ENCODE assay signal across 11 cellular contexts in genomic region chr9:124306098-124306735, GRCh38. TPM values are rescaled to one million over a fixed set of nuclear protein-coding genes. Genes with fewer than 3 reads are reported as not detected.
DNase-seq lines count a peak whose midpoint lies in the region; ATAC-seq and TF ChIP-seq lines count a peak whose summit lies in the region.
"Had no signal": no experiment of that assay in that cellular context is flagged by ENCODE, and none has a peak within 500 bp of the region (broad histone marks: within the 10 kb centered on the region; RNA-seq: fewer than 3 reads in every experiment).

No MANE protein-coding gene starts in this region.

- no peaks in the 10 kb centered on the region for H3K27me3 Mint-ChIP-seq in CD8-positive, alpha-beta memory T cell
- no peaks in the 10 kb centered on the region for H3K27me3 Mint-ChIP-seq in neural crest cell (ENCODE audit: low read depth)

- no peaks in the 10 kb centered on the region for H3K4me1 ChIP-seq in CD8-positive, alpha-beta memory T cell (ENCODE audit: insufficient read depth, low read length)
- H3K4me1 ChIP-seq: left ventricle myocardium inferior had no signal

- POLR2A ChIA-PET in CD8-positive, alpha-beta memory T cell (lab: Charles Lee), result no interaction called here

- no peak for TF ChIP-seq CTCF in NB4 (IDR thresholded peaks at IDR 0.05; ENCODE audit: low read depth, low read length)
- no peak for TF ChIP-seq CTCF in choroid plexus epithelial cell (conservative IDR thresholded peaks at IDR 0.05; ENCODE audit: low read depth, low read length)
- no peak for TF ChIP-seq CTCF in neural crest cell (conservative IDR thresholded peaks at IDR 0.05)

- no peak overlapping the region for H3K27ac ChIP-seq in CD8-positive, alpha-beta memory T cell (ENCODE audit: low read depth, low read length)
- H3K27ac ChIP-seq: cardiac muscle cell, left ventricle myocardium inferior had no signal

- no peak for DNase-seq in CD8-positive, alpha-beta memory T cell
- DNase-seq in NB4 (ENCODE audit: low read depth) (peak; percentile 74), choroid plexus epithelial cell (ENCODE audit: low read depth) (peak; percentile 92), neural crest cell (ENCODE audit: low read depth, low spot score) (no peak), NCI-H82 treated with DMSO at 0.1 percent for 48 hours (lab: John Stamatoyannopoulos, UW; ENCODE audit: unreplicated experiment) (no peak), ureter (ENCODE audit: low spot score) (no peak), D341Med (ENCODE audit: low spot score) (no peak)
- DNase-seq: left ventricle myocardium inferior, NCI-H1105 had no signal

- ATAC-seq in GM21576 (IDR thresholded peaks at IDR 0.05; ENCODE audit: unreplicated experiment), result no peak

- no peaks in the 10 kb centered on the region for H3K9me3 Mint-ChIP-seq in CD8-positive, alpha-beta memory T cell
- H3K9me3 Mint-ChIP-seq in neural crest cell, result no peaks in the 10 kb centered on the region

- H3K4me3 ChIP-seq in CD8-positive, alpha-beta memory T cell (ENCODE audit: low read length), result no peak overlapping the region
- H3K4me3 ChIP-seq in NB4 (ENCODE audit: low read depth, low read length), result no peak overlapping the region
- no peak overlapping the region for H3K4me3 ChIP-seq in choroid plexus epithelial cell (ENCODE audit: low read depth, low read length)
- H3K4me3 ChIP-seq: cardiac muscle cell, left ventricle myocardium inferior had no signal

- no peaks in the 10 kb centered on the region for H3K36me3 ChIP-seq in CD8-positive, alpha-beta memory T cell (ENCODE audit: insufficient read depth, low read length)
- H3K36me3 ChIP-seq: cardiac muscle cell, left ventricle myocardium inferior had no signal

- peaks cover 0 to 5% (median 1%) of the 10 kb centered on the region in 3 donors for H3K4me1 Mint-ChIP-seq in CD8-positive, alpha-beta memory T cell
- peaks cover 4% of the 10 kb centered on the region for H3K4me1 Mint-ChIP-seq in neural crest cell

- TF ChIP-seq POLR2A in NB4 (IDR thresholded peaks at IDR 0.05; ENCODE audit: extremely low read depth, insufficient read length), result no peak

- CTCF ChIA-PET in CD8-positive, alpha-beta memory T cell (lab: Charles Lee), result no interaction called here

- H3K9me3 ChIP-seq in CD8-positive, alpha-beta memory T cell (ENCODE audit: low read length), result no peaks in the 10 kb centered on the region
- H3K9me3 ChIP-seq: left ventricle myocardium inferior had no signal

- H3K36me3 Mint-ChIP-seq in CD8-positive, alpha-beta memory T cell, result peaks cover 0 to 12% (median 0%) of the 10 kb centered on the region in 3 donors
- peaks cover 2% of the 10 kb centered on the region for H3K36me3 Mint-ChIP-seq in neural crest cell (ENCODE audit: low read depth)

- no peaks in the 10 kb centered on the region for H3K27me3 ChIP-seq in CD8-positive, alpha-beta memory T cell (ENCODE audit: insufficient read depth, low read length, poor library complexity, severe bottlenecking)
- H3K27me3 ChIP-seq: cardiac muscle cell had no signal

- H3K4me3 Mint-ChIP-seq in CD8-positive, alpha-beta memory T cell, result no peak overlapping the region
- H3K4me3 Mint-ChIP-seq in neural crest cell, result no peak overlapping the region

- peak overlapping the region in 6 of 8 donors; percentile 3 to 72 (median 29) for H3K27ac Mint-ChIP-seq in CD8-positive, alpha-beta memory T cell
- H3K27ac Mint-ChIP-seq in neural crest cell (ENCODE audit: unreplicated experiment), result peak overlapping the region; percentile 14

RNA-seq across cellular contexts. Expression of gene NEK6, which starts 48.5 kb away (rescaled TPM):
- 10 to 100 TPM; 63.0 to 66.0 TPM for total RNA-seq in CD8-positive, alpha-beta memory T cell
- 9.5 TPM for polyA plus RNA-seq in CD8-positive, alpha-beta memory T cell
- 31.7 and 31.9 TPM in 2 replicates for total RNA-seq in neural crest cell
- 24.9 TPM for total RNA-seq in ureter

Comparison
In these comparisons a context has a peak if more than half of its experiments do, and no peak if none do; other contexts are left out.
1. DNase-seq: peak in NB4 (single experiment) and choroid plexus epithelial cell (single experiment); none in CD8-positive, alpha-beta memory T cell (0 of 5), neural crest cell (single experiment), NCI-H82 treated with DMSO at 0.1 percent for 48 hours (single experiment), ureter (single experiment) and D341Med (single experiment).